In genomic region chr20:30386099-30386498, GRCh38 we compare ENCODE assay signal across 6 cellular contexts.
A peak's percentile ranks its signal among the peaks of the same experiment; 100 is the strongest.
DNase-seq lines count a peak whose midpoint lies in the region; ATAC-seq and TF ChIP-seq lines count a peak whose summit lies in the region.
"Not testable (repeated sequence)": the region's sequence is repeated elsewhere in the genome, so short reads cannot be mapped to it uniquely, and the experiment has no call there.

No MANE protein-coding gene starts in this region.

- peaks cover 31% of the 10 kb centered on the region for H3K36me3 Mint-ChIP-seq in activated CD4-positive, alpha-beta T cell treated with anti-CD3 and anti-CD28 coated beads, Interleukin-2, amount 10 ng/mL, durations not matched to agents 7 days and 5 days (ENCODE audit: low read depth)
- peaks cover 30% of the 10 kb centered on the region for H3K36me3 Mint-ChIP-seq in activated T-cell treated with anti-CD3 and anti-CD28 coated beads, Interleukin-2, amount 50 U/mL, for 4 hours (ENCODE audit: insufficient read depth)
- peaks cover 43% of the 10 kb centered on the region for H3K36me3 Mint-ChIP-seq in effector memory CD8-positive, alpha-beta T cell (ENCODE audit: insufficient read depth)
- H3K36me3 Mint-ChIP-seq in natural killer cell = peaks cover 28% of the 10 kb centered on the region

- not testable (repeated sequence) for H3K9me3 Mint-ChIP-seq in activated CD4-positive, alpha-beta T cell treated with anti-CD3 and anti-CD28 coated beads, Interleukin-2, amount 10 ng/mL, durations not matched to agents 7 days and 5 days; activated T-cell treated with anti-CD3 and anti-CD28 coated beads, Interleukin-2, amount 50 U/mL, for 4 hours; effector memory CD8-positive, alpha-beta T cell; natural killer cell

- CTCF ChIA-PET in activated CD4-positive, alpha-beta T cell treated with anti-CD3 and anti-CD28 coated beads, Interleukin-2, amount 10 ng/mL, durations not matched to agents 7 days and 5 days (lab: Charles Lee) = not testable (repeated sequence)

- not testable (repeated sequence) for H3K4me3 ChIP-seq in GM12865 (ENCODE audit: low read depth, low read length)

- not testable (repeated sequence) for H3K4me3 Mint-ChIP-seq in activated CD4-positive, alpha-beta T cell treated with anti-CD3 and anti-CD28 coated beads, Interleukin-2, amount 10 ng/mL, durations not matched to agents 7 days and 5 days
- H3K4me3 Mint-ChIP-seq in activated T-cell treated with anti-CD3 and anti-CD28 coated beads, Interleukin-2, amount 50 U/mL, for 4 hours = peak overlapping the region; percentile 29
- H3K4me3 Mint-ChIP-seq in effector memory CD8-positive, alpha-beta T cell = peak overlapping the region; percentile 31 to 55
- peak overlapping the region; percentile 68 for H3K4me3 Mint-ChIP-seq in natural killer cell

- not testable (repeated sequence) for ATAC-seq in activated T-cell treated with anti-CD3 and anti-CD28 coated beads, Interleukin-2, amount 50 U/mL, for 4 hours; effector memory CD8-positive, alpha-beta T cell (replicated peaks); natural killer cell

- H3K4me1 Mint-ChIP-seq in activated CD4-positive, alpha-beta T cell treated with anti-CD3 and anti-CD28 coated beads, Interleukin-2, amount 10 ng/mL, durations not matched to agents 7 days and 5 days = peaks cover 27% of the 10 kb centered on the region
- peaks cover 35% of the 10 kb centered on the region for H3K4me1 Mint-ChIP-seq in activated T-cell treated with anti-CD3 and anti-CD28 coated beads, Interleukin-2, amount 50 U/mL, for 4 hours (ENCODE audit: low read depth)
- peaks cover 20 to 31% of the 10 kb centered on the region in 2 donors for H3K4me1 Mint-ChIP-seq in effector memory CD8-positive, alpha-beta T cell (ENCODE audit: low read depth in 2 of 2)
- H3K4me1 Mint-ChIP-seq in natural killer cell = peaks cover 37 to 51% of the 10 kb centered on the region in 2 donors

- POLR2A ChIA-PET in activated CD4-positive, alpha-beta T cell treated with anti-CD3 and anti-CD28 coated beads, Interleukin-2, amount 10 ng/mL, durations not matched to agents 7 days and 5 days (lab: Charles Lee) = not testable (repeated sequence)

- peak overlapping the region; percentile 57 for H3K27ac Mint-ChIP-seq in activated CD4-positive, alpha-beta T cell treated with anti-CD3 and anti-CD28 coated beads, Interleukin-2, amount 10 ng/mL, durations not matched to agents 7 days and 5 days
- H3K27ac Mint-ChIP-seq in effector memory CD8-positive, alpha-beta T cell = not testable (repeated sequence)
- H3K27ac Mint-ChIP-seq in natural killer cell = peak overlapping the region; percentile 19 to 37

- not testable (repeated sequence) for H3K27me3 Mint-ChIP-seq in activated CD4-positive, alpha-beta T cell treated with anti-CD3 and anti-CD28 coated beads, Interleukin-2, amount 10 ng/mL, durations not matched to agents 7 days and 5 days; activated T-cell treated with anti-CD3 and anti-CD28 coated beads, Interleukin-2, amount 50 U/mL, for 4 hours (ENCODE audit: low read depth); effector memory CD8-positive, alpha-beta T cell; natural killer cell (ENCODE audit: low read depth in 2 of 2)

- DNase-seq in GM12865 (ENCODE audit: low read depth) = peak; percentile 19
- peak; percentile 8 for DNase-seq in NK-92 treated with Interleukin-12 subunit alpha and Interleukin-12 subunit beta, amount 100 ng/mL, for 24 hours (lab: John Stamatoyannopoulos, UW)
- not testable (repeated sequence) for DNase-seq in activated CD4-positive, alpha-beta T cell treated with anti-CD3 and anti-CD28 coated beads, Interleukin-2, amount 10 ng/mL, durations not matched to agents 7 days and 5 days; activated T-cell treated with anti-CD3 and anti-CD28 coated beads, Interleukin-2, amount 50 U/mL, for 4 hours; effector memory CD8-positive, alpha-beta T cell; natural killer cell

- intact Hi-C loops in natural killer cell (cut with micrococcal nuclease) = not testable (repeated sequence)

- TF ChIP-seq CTCF in GM12865 (IDR thresholded peaks at IDR 0.05; ENCODE audit: insufficient read depth, low read depth, low read length, missing control alignments); natural killer cell (IDR thresholded peaks at IDR 0.05): not testable (repeated sequence)
